In genomic region chr11:66311470-66311964, GRCh38 we compare ENCODE assay signal across 8 cellular contexts. TPM values are rescaled to one million over a fixed set of nuclear protein-coding genes. Genes with fewer than 3 reads are reported as not detected.
DNase-seq lines count a peak whose midpoint lies in the region; ATAC-seq and TF ChIP-seq lines count a peak whose summit lies in the region.

No MANE protein-coding gene starts in this region.

- in situ Hi-C loops in mammary epithelial cell (cut with MboI; ENCODE audit: low sequenced_read_pairs in 2 of 2) = loop anchor here in 1 of 2 donors (5.0 kb wide), 1 partner anchor 76 kb away; no protein-coding TSS in a partner anchor

- intact Hi-C loops in mammary epithelial cell (cut with micrococcal nuclease) = no loop called here
- intact Hi-C loops in naive thymus-derived CD4-positive, alpha-beta T cell (cut with micrococcal nuclease) = no loop called here

- dilution Hi-C loops in mammary epithelial cell (cut with HindIII; ENCODE audit: low sequenced_read_pairs) = no loop called here

- peak overlapping the region; percentile 99 for H2AFZ ChIP-seq in mammary epithelial cell (ENCODE audit: low read depth, low read length)

- peak overlapping the region; percentile 93 to 100 (median 98) for H3K27ac Mint-ChIP-seq in naive thymus-derived CD4-positive, alpha-beta T cell

- H3K36me3 ChIP-seq in BLaER1 (no peaks in the 10 kb centered on the region), mammary epithelial cell (ENCODE audit: insufficient read depth, low read length) (no peaks in the 10 kb centered on the region)
- no peaks in the 10 kb centered on the region for H3K36me3 ChIP-seq in naive thymus-derived CD4-positive, alpha-beta T cell (ENCODE audit: control insufficient read depth in 2 of 3, insufficient read depth in 3 of 3, low read length in 3 of 3)

- peak overlapping the region; percentile 62 for H3K4me2 ChIP-seq in BLaER1
- H3K4me2 ChIP-seq in mammary epithelial cell (ENCODE audit: insufficient read depth, low read depth, low read length) = peak overlapping the region; percentile 91

- H3K9me3 Mint-ChIP-seq in naive thymus-derived CD4-positive, alpha-beta T cell = peaks cover 0 to 1% (median 0%) of the 10 kb centered on the region in 11 donors

- peaks cover 17 to 34% (median 25%) of the 10 kb centered on the region in 7 donors for H3K4me1 Mint-ChIP-seq in naive thymus-derived CD4-positive, alpha-beta T cell

- peak overlapping the region; percentile 63 to 97 (median 94) for H3K4me3 Mint-ChIP-seq in naive thymus-derived CD4-positive, alpha-beta T cell

- H3K27ac ChIP-seq in BLaER1 (peak overlapping the region; percentile 59), mammary epithelial cell (ENCODE audit: insufficient read depth, low read depth, low read length) (peak overlapping the region; percentile 54)
- peak overlapping the region; percentile 79 for H3K27ac ChIP-seq in naive thymus-derived CD4-positive, alpha-beta T cell (ENCODE audit: low read depth, low read length)

- H3K9me3 ChIP-seq in BLaER1 (no peaks in the 10 kb centered on the region), mammary epithelial cell (replicated peaks; ENCODE audit: insufficient read depth, low read length) (no peaks in the 10 kb centered on the region)
- H3K9me3 ChIP-seq in naive thymus-derived CD4-positive, alpha-beta T cell (ENCODE audit: control insufficient read depth in 2 of 3, low read length in 3 of 3) = no peaks in the 10 kb centered on the region

- WGBS in mammary epithelial cell (ENCODE audit: low coverage, missing lambda C conversion rate) = 19% methylated on average over 26 of the region's 26 CpGs

- peaks cover 0 to 2% (median 0%) of the 10 kb centered on the region in 5 donors for H3K27me3 Mint-ChIP-seq in naive thymus-derived CD4-positive, alpha-beta T cell

- peaks cover 52% of the 10 kb centered on the region for H3K4me1 ChIP-seq in BLaER1
- peaks cover 4% of the 10 kb centered on the region for H3K4me1 ChIP-seq in mammary epithelial cell (ENCODE audit: insufficient read depth, low read length)
- H3K4me1 ChIP-seq in naive thymus-derived CD4-positive, alpha-beta T cell (ENCODE audit: control insufficient read depth in 2 of 2, insufficient read depth in 2 of 2, low read length in 2 of 2) = peaks cover 11 to 34% of the 10 kb centered on the region in 2 donors

- ATAC-seq in HG03469 (IDR thresholded peaks at IDR 0.05; ENCODE audit: unreplicated experiment) (peak; percentile 26), left lobe of liver (no peak)
- peak; percentile 44 for ATAC-seq in naive thymus-derived CD4-positive, alpha-beta T cell

- BruUV-seq in mammary epithelial cell (replicated peaks; lab: Mats Ljungman, UMichigan) = no TSS peak

- no peaks in the 10 kb centered on the region for H3K27me3 ChIP-seq in BLaER1
- no peaks in the 10 kb centered on the region for H3K27me3 ChIP-seq in mammary epithelial cell (ENCODE audit: insufficient read depth, low read length)
- no peaks in the 10 kb centered on the region for H3K27me3 ChIP-seq in naive thymus-derived CD4-positive, alpha-beta T cell (ENCODE audit: control insufficient read depth in 2 of 2, insufficient read depth in 2 of 2, low read length in 2 of 2)

- H3K4me3 ChIP-seq in BLaER1 = peak overlapping the region; percentile 68
- peak overlapping the region; percentile 61 to 63 (median 61) for H3K4me3 ChIP-seq in mammary epithelial cell (replicated peaks in 1 of 3; ENCODE audit: insufficient read depth in 1 of 3, low read depth in 2 of 3, low read length in 3 of 3)
- peak overlapping the region; percentile 92 for H3K4me3 ChIP-seq in naive thymus-derived CD4-positive, alpha-beta T cell (ENCODE audit: low read length)

- TF ChIP-seq CTCF in mammary epithelial cell (conservative IDR thresholded peaks at IDR 0.05 in 1 of 2, IDR thresholded peaks at IDR 0.05 in 1 of 2; ENCODE audit: extremely low read depth in 1 of 2, insufficient read depth in 1 of 2, low read depth in 1 of 2, low read length in 2 of 2) = peak in 1 of 2 donors; percentile 82

- CTCF ChIA-PET in mammary epithelial cell (lab: Charles Lee; ENCODE audit: low non-redundant PET) = interaction anchor here (0.6 to 2.6 kb wide), 5 partner anchors 75 to 698 kb away, joined by 3 to 41 read pairs (median 6); no protein-coding TSS in a partner anchor
- CTCF ChIA-PET in naive thymus-derived CD4-positive, alpha-beta T cell (lab: Charles Lee) = interaction anchor here (0.6 to 4.6 kb wide), 25 partner anchors 8 to 833 kb away, joined by 3 to 58 read pairs (median 6); partner anchors contain the start of genes BRMS1, MRPL11, PELI3 and RIN1

- DNase-seq in mammary epithelial cell = no peak
- no peak for DNase-seq in naive thymus-derived CD4-positive, alpha-beta T cell
- DNase-seq in NCI-H1417 treated with DMSO at 0.1 percent for 48 hours (lab: John Stamatoyannopoulos, UW) = no peak
- no peak for DNase-seq in left lobe of liver (ENCODE audit: low spot score)
- no peak for DNase-seq in KG1 (lab: John Stamatoyannopoulos, UW)
- no peak for DNase-seq in NCI-H345 (lab: John Stamatoyannopoulos, UW)

- H3K9ac ChIP-seq in BLaER1 = peak overlapping the region; percentile 58
- H3K9ac ChIP-seq in mammary epithelial cell (ENCODE audit: insufficient read depth, low read length) = no peak overlapping the region

- H3K36me3 Mint-ChIP-seq in naive thymus-derived CD4-positive, alpha-beta T cell = no peaks in the 10 kb centered on the region

- no peaks in the 10 kb centered on the region for H3K79me2 ChIP-seq in mammary epithelial cell (ENCODE audit: insufficient read depth, low read length)

- H4K20me1 ChIP-seq in BLaER1 (peaks cover 22% of the 10 kb centered on the region), mammary epithelial cell (ENCODE audit: insufficient read depth, low read length) (no peaks in the 10 kb centered on the region)

- POLR2A ChIA-PET in naive thymus-derived CD4-positive, alpha-beta T cell (lab: Charles Lee) = interaction anchor here (0.6 to 4.0 kb wide), 15 partner anchors 10 to 450 kb away, joined by 3 to 89 read pairs (median 11); partner anchors contain the start of genes B4GAT1, BRMS1, MRPL11 and RAB1B

RNA-seq across cellular contexts. Expression of gene CD248, which starts 5.3 kb away (rescaled TPM):
- total RNA-seq in mammary epithelial cell (under 1 TPM in 1 of 2 donors, not detected in 1; 0.67 TPM), left lobe of liver (0.91 TPM)
- not detected for polyA plus RNA-seq in mammary epithelial cell
- polyA minus RNA-seq in mammary epithelial cell = not detected
- 1 to 10 TPM in 4 of 5 experiments, under 1 TPM in 1; 0.36 to 4.6 (median 1.8) TPM for total RNA-seq in naive thymus-derived CD4-positive, alpha-beta T cell
- polyA plus RNA-seq in naive thymus-derived CD4-positive, alpha-beta T cell = 10 to 100 TPM; 10.6 to 10.9 TPM

RNA-seq across cellular contexts. Expression of gene TMEM151A, which starts 19.8 kb away (rescaled TPM):
- total RNA-seq in mammary epithelial cell (under 1 TPM; 0.17 to 0.26 TPM), left lobe of liver (0.10 TPM)
- 0.06 TPM for polyA plus RNA-seq in mammary epithelial cell
- polyA minus RNA-seq in mammary epithelial cell = not detected
- total RNA-seq in naive thymus-derived CD4-positive, alpha-beta T cell = under 1 TPM in 2 of 5 experiments, not detected in 3; 0.11 to 0.29 TPM
- polyA plus RNA-seq in naive thymus-derived CD4-positive, alpha-beta T cell = not detected

RNA-seq across cellular contexts. Expression of gene YIF1A, which starts 22.6 kb away (rescaled TPM):
- total RNA-seq in mammary epithelial cell (100 to 1,000 TPM; 103 to 125 TPM), left lobe of liver (120 TPM)
- polyA plus RNA-seq in mammary epithelial cell = 176 TPM
- 193 TPM for polyA minus RNA-seq in mammary epithelial cell
- 10 to 100 TPM; 25.0 to 66.2 (median 33.3) TPM for total RNA-seq in naive thymus-derived CD4-positive, alpha-beta T cell
- 10 to 100 TPM; 49.3 to 49.5 TPM for polyA plus RNA-seq in naive thymus-derived CD4-positive, alpha-beta T cell

RNA-seq across cellular contexts. Expression of gene RIN1, which starts 24.7 kb away (rescaled TPM):
- total RNA-seq in mammary epithelial cell (10 to 100 TPM; 28.5 to 75.6 TPM), left lobe of liver (0.93 TPM)
- polyA plus RNA-seq in mammary epithelial cell = 22.4 TPM
- polyA minus RNA-seq in mammary epithelial cell = 25.0 TPM
- 10 to 100 TPM in 3 of 5 experiments, 1 to 10 TPM in 2; 1.4 to 22.9 (median 12.3) TPM for total RNA-seq in naive thymus-derived CD4-positive, alpha-beta T cell
- polyA plus RNA-seq in naive thymus-derived CD4-positive, alpha-beta T cell = 1 to 10 TPM; 2.6 to 9.1 TPM

RNA-seq across cellular contexts. Expression of gene BRMS1, which starts 33.4 kb away (rescaled TPM):
- 10 to 100 TPM; 56.3 to 69.4 TPM for total RNA-seq in mammary epithelial cell
- 75.0 TPM for polyA plus RNA-seq in mammary epithelial cell
- polyA minus RNA-seq in mammary epithelial cell = 32.9 TPM
- 10 to 100 TPM; 35.9 to 50.8 (median 48.4) TPM for total RNA-seq in naive thymus-derived CD4-positive, alpha-beta T cell
- polyA plus RNA-seq in naive thymus-derived CD4-positive, alpha-beta T cell = 10 to 100 TPM; 56.7 to 73.5 TPM
- total RNA-seq in left lobe of liver = 11.2 TPM
